1 cellular context compared by ENCODE assay signal in genomic region chr9:81421090-81421489, GRCh38.
DNase-seq lines count a peak whose midpoint lies in the region; FAIRE-seq and TF ChIP-seq lines count a peak whose summit lies in the region.
"Not testable (repeated sequence)": the region's sequence is repeated elsewhere in the genome, so short reads cannot be mapped to it uniquely, and the experiment has no call there.

No MANE protein-coding gene starts in this region.

- not testable (repeated sequence) for TF ChIP-seq POLR2A in H54 (IDR thresholded peaks at IDR 0.05; ENCODE audit: low read depth, low read length)

- FAIRE-seq in H54 (lab: Jason Lieb, UNC): peak; percentile 30

- not testable (repeated sequence) for DNase-seq in H54 (ENCODE audit: insufficient read length, low spot score)
